ENCODE assay signal across 8 cellular contexts in genomic region chr2:175203621-175204496, GRCh38. TPM values are rescaled to one million over a fixed set of nuclear protein-coding genes. Genes with fewer than 3 reads are reported as not detected.
A peak's percentile ranks its signal among the peaks of the same experiment; 100 is the strongest.
DNase-seq lines count a peak whose midpoint lies in the region; FAIRE-seq and TF ChIP-seq lines count a peak whose summit lies in the region.

No MANE protein-coding gene starts in this region.

- H3K27me3 ChIP-seq in GM23248 (replicated peaks; ENCODE audit: insufficient read depth) (peaks cover 7% of the 10 kb centered on the region; the same call in 1 of the 2 replicates), SJSA1 (replicated peaks) (peaks cover 9% of the 10 kb centered on the region; the same call in 1 of the 2 replicates), adrenal gland (peaks cover 11% of the 10 kb centered on the region), suprapubic skin (no peaks in the 10 kb centered on the region)

- no peaks in the 10 kb centered on the region for H3K9me2 ChIP-seq in GM23248 (ENCODE audit: insufficient read depth)

- FAIRE-seq in G401.6 (lab: Jason Lieb, UNC): peak; percentile 72

- no peak overlapping the region for H3K4me3 ChIP-seq in GM23248
- H3K4me3 ChIP-seq in SJSA1: no peak overlapping the region
- no peak overlapping the region for H3K4me3 ChIP-seq in adrenal gland
- no peak overlapping the region for H3K4me3 ChIP-seq in suprapubic skin

- intact Hi-C loops in adrenal gland (cut with DNase I): no loop called here

- TF ChIP-seq EP300 in suprapubic skin (IDR thresholded peaks at IDR 0.05): no peak

- no peak overlapping the region for H3K9ac ChIP-seq in GM23248

- TF ChIP-seq CTCF in adrenal gland (IDR thresholded peaks at IDR 0.05): peak; percentile 23 to 53 (median 42)
- TF ChIP-seq CTCF in suprapubic skin (IDR thresholded peaks at IDR 0.05): no peak

- WGBS in GM23248 (ENCODE audit: low coverage in 1 of 2, low lambda C conversion rate in 2 of 2, missing lambda C conversion rate in 2 of 2), 2 experiments: 24 to 29% methylated on average over 12 of the region's 12 CpGs
- WGBS in adrenal gland, 4 donors: 31 to 36% (median 35%) methylated on average over 12 of the region's 12 CpGs
- WGBS in suprapubic skin: 40% methylated on average over 12 of the region's 12 CpGs

- TF ChIP-seq POLR2A in adrenal gland (IDR thresholded peaks at IDR 0.05): no peak
- TF ChIP-seq POLR2A in suprapubic skin (IDR thresholded peaks at IDR 0.05): no peak

- H2AFZ ChIP-seq in GM23248: peak overlapping the region; percentile 29; the same call in 1 of the 2 replicates

- H3K79me2 ChIP-seq in GM23248 (ENCODE audit: insufficient read depth): no peaks in the 10 kb centered on the region

- no peaks in the 10 kb centered on the region for H3K9me3 ChIP-seq in GM23248 (ENCODE audit: low read depth)
- H3K9me3 ChIP-seq in SJSA1 (replicated peaks): no peaks in the 10 kb centered on the region
- no peaks in the 10 kb centered on the region for H3K9me3 ChIP-seq in adrenal gland (replicated peaks in 1 of 3)
- no peaks in the 10 kb centered on the region for H3K9me3 ChIP-seq in suprapubic skin

- H3K36me3 ChIP-seq in GM23248 (ENCODE audit: low read depth) (no peaks in the 10 kb centered on the region), SJSA1 (no peaks in the 10 kb centered on the region), adrenal gland (replicated peaks in 1 of 2) (no peaks in the 10 kb centered on the region), suprapubic skin (no peaks in the 10 kb centered on the region)

- no peak overlapping the region for H3K27ac ChIP-seq in GM23248
- no peak overlapping the region for H3K27ac ChIP-seq in SJSA1
- no peak overlapping the region for H3K27ac ChIP-seq in adrenal gland
- no peak overlapping the region for H3K27ac ChIP-seq in suprapubic skin

- H3K4me2 ChIP-seq in GM23248 (ENCODE audit: unreplicated experiment): no peak overlapping the region

- H4K20me1 ChIP-seq in GM23248 (ENCODE audit: insufficient read depth): no peaks in the 10 kb centered on the region

- in situ Hi-C loops in GM23248 (cut with MboI): no loop called here

- no peaks in the 10 kb centered on the region; the same call in 1 of the 2 replicates for H3F3A ChIP-seq in GM23248 (ENCODE audit: insufficient read depth)

- peak; percentile 72 for DNase-seq in GM23248
- DNase-seq in M059J (ENCODE audit: low read depth): peak; percentile 55
- DNase-seq in SJSA1 (ENCODE audit: low read depth in 1 of 2, low spot score in 2 of 2): peak; percentile 16 to 52
- peak; percentile 36 to 71 (median 62) for DNase-seq in adrenal gland
- peak; percentile 51 for DNase-seq in inferior parietal cortex (ENCODE audit: extremely low spot score)
- peak; percentile 44 to 47 for DNase-seq in stimulated activated CD4-positive, alpha-beta T cell treated with anti-CD3 and anti-CD28 coated beads, Interleukin-2, amount 100 ng/mL, for 48 hours
- no peak for DNase-seq in suprapubic skin (ENCODE audit: low spot score in 2 of 2)

- no peaks in the 10 kb centered on the region for H3K4me1 ChIP-seq in GM23248 (ENCODE audit: insufficient read depth)
- no peaks in the 10 kb centered on the region for H3K4me1 ChIP-seq in SJSA1 (replicated peaks)
- H3K4me1 ChIP-seq in adrenal gland (replicated peaks in 1 of 2): no peaks in the 10 kb centered on the region
- no peaks in the 10 kb centered on the region for H3K4me1 ChIP-seq in suprapubic skin

RNA-seq across cellular contexts. Expression of gene ATP5MC3, which starts 22.3 kb away (rescaled TPM):
- 136 and 145 TPM in 2 replicates for total RNA-seq in GM23248 (2014; rRNA removed; shearing (Covaris generic))
- polyA plus RNA-seq in GM23248 (2016; fragmentation: Nextera tagmentation; extraction: Ambion mirVana): 365 and 370 TPM in 2 replicates
- total RNA-seq in M059J (2014; rRNA removed; shearing (Covaris generic)): 224 TPM in 2 replicates
- 374 and 424 TPM in 2 replicates for total RNA-seq in SJSA1 (2014; rRNA removed; shearing (Covaris generic))
- total RNA-seq in adrenal gland: 100 to 1,000 TPM; 104 to 249 (median 189) TPM
- 100 to 1,000 TPM; 100 to 273 (median 152) TPM for polyA plus RNA-seq in adrenal gland
- 100 to 1,000 TPM in 3 of 4 donors, 10 to 100 TPM in 1; 87.9 to 150 (median 145) TPM for total RNA-seq in suprapubic skin

RNA-seq across cellular contexts. Expression of gene ATF2, which starts 35.9 kb away (rescaled TPM):
- total RNA-seq in GM23248 (2014; rRNA removed; shearing (Covaris generic)): 31.7 and 33.8 TPM in 2 replicates
- polyA plus RNA-seq in GM23248 (2016; fragmentation: Nextera tagmentation; extraction: Ambion mirVana) (26.8 and 29.5 TPM in 2 replicates), adrenal gland (10 to 100 TPM; 16.5 to 60.1 (median 20.9) TPM)
- total RNA-seq in M059J (2014; rRNA removed; shearing (Covaris generic)): 33.7 and 39.3 TPM in 2 replicates
- total RNA-seq in SJSA1 (2014; rRNA removed; shearing (Covaris generic)): 28.1 and 34.9 TPM in 2 replicates
- total RNA-seq in adrenal gland (10 to 100 TPM; 34.3 to 58.3 (median 51.4) TPM), suprapubic skin (10 to 100 TPM; 22.3 to 46.9 (median 27.0) TPM)

Comparison
In these comparisons a context has a peak if more than half of its experiments do, and no peak if none do; other contexts are left out.
1. DNase-seq: peak in GM23248 (single experiment), M059J (single experiment), SJSA1 (2 of 2), adrenal gland (7 of 7), inferior parietal cortex (single experiment) and stimulated activated CD4-positive, alpha-beta T cell treated with anti-CD3 and anti-CD28 coated beads, Interleukin-2, amount 100 ng/mL, for 48 hours (2 of 2); none in suprapubic skin (0 of 2).
2. CTCF ChIP-seq: peak in adrenal gland (6 of 6); none in suprapubic skin (0 of 2).